In genomic region chr21:33831962-33832659, GRCh38 we compare ENCODE assay signal across 29 cellular contexts.
"Had no signal": no experiment of that assay in that cellular context is flagged by ENCODE, and none has a peak within 500 bp of the region (broad histone marks: within the 10 kb centered on the region; RNA-seq: fewer than 3 reads in every experiment).

No MANE protein-coding gene starts in this region.

- H3K27me3 Mint-ChIP-seq: activated CD8-positive, alpha-beta T cell treated with anti-CD3 and anti-CD28 coated beads for 36 hours; activated T-helper 17 cell treated with anti-CD3 and anti-CD28 coated beads, Interleukin-2, amount 50 U/mL, for 72 hours; effector memory CD8-positive, alpha-beta T cell; progenitor cell of endocrine pancreas; stimulated activated naive CD8-positive, alpha-beta T cell treated with anti-CD3 and anti-CD28 coated beads, Interleukin-15, amount 100 ng/mL, for 72 hours; T-helper 17 cell had no signal

- H3K27ac Mint-ChIP-seq: activated CD8-positive, alpha-beta T cell treated with anti-CD3 and anti-CD28 coated beads for 36 hours; activated T-helper 17 cell treated with anti-CD3 and anti-CD28 coated beads, Interleukin-2, amount 50 U/mL, for 72 hours; effector memory CD8-positive, alpha-beta T cell; immature natural killer cell; natural killer cell treated with Interleukin-12 subunit alpha and Interleukin-12 subunit beta and Interleukin-15 and Interleukin-18, amount 100 ng/mL, for 72 hours; stimulated activated effector memory CD8-positive, alpha-beta T cell treated with anti-CD3 and anti-CD28 coated beads, Interleukin-12 subunit alpha, Interleukin-12 subunit beta, amount 100 ng/mL, for 72 hours; T-helper 17 cell had no signal

- H3K36me3 ChIP-seq: neutrophil had no signal

- H3K27ac ChIP-seq: brain microvascular endothelial cell, heart left ventricle, neutrophil, right lobe of liver, skin epidermis, tibial nerve had no signal

- H3K4me1 ChIP-seq: right lobe of liver had no signal

- H3K27me3 ChIP-seq: brain microvascular endothelial cell, heart left ventricle, neutrophil, right lobe of liver, tibial nerve had no signal

- H3K36me3 Mint-ChIP-seq: immature natural killer cell; natural killer cell treated with Interleukin-12 subunit alpha and Interleukin-12 subunit beta and Interleukin-15 and Interleukin-18, amount 100 ng/mL, for 72 hours; stimulated activated effector memory CD8-positive, alpha-beta T cell treated with anti-CD3 and anti-CD28 coated beads, Interleukin-12 subunit alpha, Interleukin-12 subunit beta, amount 100 ng/mL, for 72 hours had no signal

- H3K9me3 Mint-ChIP-seq: activated CD8-positive, alpha-beta T cell treated with anti-CD3 and anti-CD28 coated beads for 36 hours; activated T-helper 17 cell treated with anti-CD3 and anti-CD28 coated beads, Interleukin-2, amount 50 U/mL, for 72 hours; effector memory CD8-positive, alpha-beta T cell; natural killer cell treated with Interleukin-12 subunit alpha and Interleukin-12 subunit beta and Interleukin-15 and Interleukin-18, amount 100 ng/mL, for 72 hours; stimulated activated effector memory CD8-positive, alpha-beta T cell treated with anti-CD3 and anti-CD28 coated beads, Interleukin-12 subunit alpha, Interleukin-12 subunit beta, amount 100 ng/mL, for 72 hours had no signal

- H3K4me3 ChIP-seq: heart left ventricle, mucosa of descending colon, right lobe of liver, skin epidermis, tibial nerve had no signal

- ATAC-seq: activated CD8-positive, alpha-beta T cell treated with anti-CD3 and anti-CD28 coated beads for 36 hours; activated T-cell treated with anti-CD3 and anti-CD28 coated beads, Interleukin-2, amount 50 U/mL, for 4 hours; activated T-helper 17 cell treated with anti-CD3 and anti-CD28 coated beads, Interleukin-2, amount 50 U/mL, for 72 hours; effector memory CD8-positive, alpha-beta T cell; esophagus mucosa; heart left ventricle; mucosa of descending colon; stimulated activated effector memory CD8-positive, alpha-beta T cell treated with anti-CD3 and anti-CD28 coated beads, Interleukin-12 subunit alpha, Interleukin-12 subunit beta, amount 100 ng/mL, for 72 hours; stimulated activated naive CD8-positive, alpha-beta T cell treated with anti-CD3 and anti-CD28 coated beads, Interleukin-15, amount 100 ng/mL, for 72 hours; T-helper 17 cell had no signal

- DNase-seq: activated CD4-positive, alpha-beta T cell treated with anti-CD3 and anti-CD28 coated beads for 1 hour; activated CD4-positive, alpha-beta T cell treated with anti-CD3 and anti-CD28 coated beads, Interleukin-2, amount 50 U/mL, for 1 hour; activated CD8-positive, alpha-beta T cell treated with anti-CD3 and anti-CD28 coated beads for 36 hours; activated gamma-delta T cell treated with Interleukin-2 at 50 U/mL for 16 hours; activated naive CD4-positive, alpha-beta T cell treated with anti-CD3 and anti-CD28 coated beads, Interleukin-2, amount 50 U/mL, for 16 hours; activated T-cell treated with anti-CD3 and anti-CD28 coated beads, Interleukin-2, amount 50 U/mL, for 4 hours; amniotic stem cell; brain microvascular endothelial cell; cortex of kidney; effector memory CD8-positive, alpha-beta T cell; foreskin fibroblast; heart left ventricle; hypothalamus; immature natural killer cell; mucosa of descending colon; right lobe of liver; stimulated activated CD4-positive, alpha-beta T cell treated with anti-CD3 and anti-CD28 coated beads, Interleukin-4, amount 100 ng/mL, for 24 hours; stimulated activated naive CD8-positive, alpha-beta T cell treated with anti-CD3 and anti-CD28 coated beads, Interleukin-15, amount 100 ng/mL, for 72 hours; T-helper 17 cell; T1000 had no signal

- H3K4me3 Mint-ChIP-seq: activated CD8-positive, alpha-beta T cell treated with anti-CD3 and anti-CD28 coated beads for 36 hours; activated T-cell treated with anti-CD3 and anti-CD28 coated beads, Interleukin-2, amount 50 U/mL, for 4 hours; activated T-helper 17 cell treated with anti-CD3 and anti-CD28 coated beads, Interleukin-2, amount 50 U/mL, for 72 hours; effector memory CD8-positive, alpha-beta T cell; immature natural killer cell; natural killer cell treated with Interleukin-12 subunit alpha and Interleukin-12 subunit beta and Interleukin-15 and Interleukin-18, amount 100 ng/mL, for 72 hours; stimulated activated effector memory CD8-positive, alpha-beta T cell treated with anti-CD3 and anti-CD28 coated beads, Interleukin-12 subunit alpha, Interleukin-12 subunit beta, amount 100 ng/mL, for 72 hours; stimulated activated naive CD8-positive, alpha-beta T cell treated with anti-CD3 and anti-CD28 coated beads, Interleukin-15, amount 100 ng/mL, for 72 hours; T-helper 17 cell had no signal

- H3K4me1 Mint-ChIP-seq: activated T-helper 17 cell treated with anti-CD3 and anti-CD28 coated beads, Interleukin-2, amount 50 U/mL, for 72 hours; immature natural killer cell; stimulated activated effector memory CD8-positive, alpha-beta T cell treated with anti-CD3 and anti-CD28 coated beads, Interleukin-12 subunit alpha, Interleukin-12 subunit beta, amount 100 ng/mL, for 72 hours; stimulated activated naive CD8-positive, alpha-beta T cell treated with anti-CD3 and anti-CD28 coated beads, Interleukin-15, amount 100 ng/mL, for 72 hours; T-helper 17 cell had no signal

- FAIRE-seq: astrocyte had no signal

- H3K9me3 ChIP-seq: heart left ventricle, mucosa of descending colon, neutrophil, right lobe of liver, tibial nerve had no signal
